1 cellular context compared by ENCODE assay signal in genomic region chr2:18883626-18884456, GRCh38.
TF ChIP-seq lines count a peak whose summit lies in the region.

No MANE protein-coding gene starts in this region.

TF ChIP-seq in K562, 482 proteins besides CTCF, POLR2A, EP300 and RAD21 (continued from another document):
- TF ChIP-seq NR0B1 (IDR thresholded peaks at IDR 0.05; ENCODE audit: partially characterized antibody) = no peak
- peak; percentile 32; the same call in 1 of the 2 replicates for TF ChIP-seq MAFK (IDR thresholded peaks at IDR 0.05; ENCODE audit: low read length)
- TF ChIP-seq MAFG (tag; conservative IDR thresholded peaks at IDR 0.05) = peak; percentile 58
- no peak for TF ChIP-seq MECOM (CRISPR knock-in tag; IDR thresholded peaks at IDR 0.05)
- 0 out of 2 replicates have a peak, but pooled peaks have one; percentile 28 for TF ChIP-seq ZNF316 (IDR thresholded peaks at IDR 0.05)
- no peak for TF ChIP-seq ZNF232 (CRISPR knock-in tag; IDR thresholded peaks at IDR 0.05)
- TF ChIP-seq E2F5 (CRISPR knock-in tag; IDR thresholded peaks at IDR 0.05) = no peak
- TF ChIP-seq SIN3B (IDR thresholded peaks at IDR 0.05; ENCODE audit: low read depth) = no peak
